ENCODE assay signal across 22 cellular contexts in the genomic region with DNA sequence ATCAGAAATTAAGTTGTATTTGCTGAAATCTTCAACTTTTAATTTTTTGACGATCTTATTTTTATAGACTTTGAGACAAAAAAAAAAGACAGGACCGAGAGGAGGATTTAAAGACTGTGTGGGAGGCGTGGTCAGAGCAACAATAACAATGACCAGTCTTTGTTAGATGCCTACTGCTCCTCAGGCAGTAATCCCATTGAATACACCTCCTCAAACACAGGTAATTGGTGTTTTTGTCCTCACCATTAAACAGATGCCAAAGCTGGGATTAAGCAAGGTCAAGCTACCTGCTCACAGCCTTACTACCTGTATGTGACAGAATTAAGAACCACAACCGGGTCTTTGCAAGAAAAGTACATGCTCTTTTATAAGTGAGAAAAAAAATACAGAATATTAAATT.
"Had no signal": no experiment of that assay in that cellular context is flagged by ENCODE, and none has a peak within 500 bp of the region (broad histone marks: within the 10 kb centered on the region; RNA-seq: fewer than 3 reads in every experiment).

No MANE protein-coding gene starts in this region.

- H3K27me3 Mint-ChIP-seq: activated CD4-positive, alpha-beta T cell treated with anti-CD3 and anti-CD28 coated beads, Interleukin-2, amount 10 ng/mL, durations not matched to agents 24 days and 14 days; activated naive CD8-positive, alpha-beta T cell treated with anti-CD3 and anti-CD28 coated beads, Interleukin-2, amount 10 ng/mL, durations not matched to agents 7 days and 5 days; activated T-cell treated with anti-CD3 and anti-CD28 coated beads, Interleukin-2, amount 50 U/mL, for 24 hours; dendritic cell treated with granulocyte-macrophage colony-stimulating factor and Interleukin-4, amounts not matched to agents 40 ng/mL and 50 ng/mL, for 4 days; stimulated activated naive CD8-positive, alpha-beta T cell treated with anti-CD3 and anti-CD28 coated beads, Interleukin-15, Interleukin-2, amounts not matched to agents 100 ng/mL and 50 ng/mL, for 24 hours had no signal

- H3K4me1 ChIP-seq: esophagus squamous epithelium, heart right ventricle, left ventricle myocardium inferior, prostate gland, right atrium auricular region, transverse colon, uterus had no signal

- H3K27ac Mint-ChIP-seq: activated CD4-positive, alpha-beta T cell treated with anti-CD3 and anti-CD28 coated beads, Interleukin-2, amount 10 ng/mL, durations not matched to agents 24 days and 14 days; activated CD8-positive, alpha-beta T cell treated with anti-CD3 and anti-CD28 coated beads, Interleukin-2, amount 10 ng/mL, durations not matched to agents 7 days and 5 days; activated naive CD8-positive, alpha-beta T cell treated with anti-CD3 and anti-CD28 coated beads, Interleukin-2, amount 10 ng/mL, durations not matched to agents 7 days and 5 days; activated T-cell treated with anti-CD3 and anti-CD28 coated beads, Interleukin-2, amount 50 U/mL, for 24 hours; activated T-helper 2 cell treated with anti-CD3 and anti-CD28 coated beads, Interferon-gamma antibody, Interleukin-2, Interleukin-4, amounts not matched to agents 10 μg/mL and 5 μg/mL and 100 μg/mL, durations not matched to agents 14 hours and 24 hours and 36 hours; dendritic cell treated with granulocyte-macrophage colony-stimulating factor and Interleukin-4, amounts not matched to agents 40 ng/mL and 50 ng/mL, for 4 days; stimulated activated naive CD8-positive, alpha-beta T cell treated with anti-CD3 and anti-CD28 coated beads, Interleukin-15, Interleukin-2, amounts not matched to agents 100 ng/mL and 50 ng/mL, for 24 hours had no signal

- ATAC-seq: activated CD8-positive, alpha-beta T cell treated with anti-CD3 and anti-CD28 coated beads, Interleukin-2, amount 10 ng/mL, durations not matched to agents 7 days and 5 days; heart right ventricle; mucosa of descending colon had no signal

- H3K4me1 Mint-ChIP-seq: activated CD4-positive, alpha-beta T cell treated with anti-CD3 and anti-CD28 coated beads, Interleukin-2, amount 10 ng/mL, durations not matched to agents 24 days and 14 days; activated naive CD8-positive, alpha-beta T cell treated with anti-CD3 and anti-CD28 coated beads, Interleukin-2, amount 10 ng/mL, durations not matched to agents 7 days and 5 days; naive B cell had no signal

- H3K27me3 ChIP-seq: cardiac muscle cell, esophagus squamous epithelium, heart right ventricle, right atrium auricular region, transverse colon, uterus had no signal

- H3K36me3 ChIP-seq: cardiac muscle cell, esophagus squamous epithelium, heart right ventricle, left ventricle myocardium inferior, prostate gland, right atrium auricular region, transverse colon, uterus had no signal

- H3K36me3 Mint-ChIP-seq: activated naive CD8-positive, alpha-beta T cell treated with anti-CD3 and anti-CD28 coated beads, Interleukin-2, amount 10 ng/mL, durations not matched to agents 7 days and 5 days; naive B cell had no signal

- H3K4me3 Mint-ChIP-seq: activated CD4-positive, alpha-beta T cell treated with anti-CD3 and anti-CD28 coated beads, Interleukin-2, amount 10 ng/mL, durations not matched to agents 24 days and 14 days; activated CD8-positive, alpha-beta T cell treated with anti-CD3 and anti-CD28 coated beads, Interleukin-2, amount 10 ng/mL, durations not matched to agents 7 days and 5 days; activated naive CD8-positive, alpha-beta T cell treated with anti-CD3 and anti-CD28 coated beads, Interleukin-2, amount 10 ng/mL, durations not matched to agents 7 days and 5 days; activated T-cell treated with anti-CD3 and anti-CD28 coated beads, Interleukin-2, amount 50 U/mL, for 24 hours; dendritic cell treated with granulocyte-macrophage colony-stimulating factor and Interleukin-4, amounts not matched to agents 40 ng/mL and 50 ng/mL, for 4 days; naive B cell; neural crest cell; stimulated activated naive CD8-positive, alpha-beta T cell treated with anti-CD3 and anti-CD28 coated beads, Interleukin-15, Interleukin-2, amounts not matched to agents 100 ng/mL and 50 ng/mL, for 24 hours had no signal

- H3K4me3 ChIP-seq: cardiac muscle cell, esophagus squamous epithelium, heart right ventricle, left ventricle myocardium inferior, mucosa of descending colon, prostate gland, right atrium auricular region, transverse colon, uterus had no signal

- H3K9me3 Mint-ChIP-seq: activated CD4-positive, alpha-beta T cell treated with anti-CD3 and anti-CD28 coated beads, Interleukin-2, amount 10 ng/mL, durations not matched to agents 24 days and 14 days; activated naive CD8-positive, alpha-beta T cell treated with anti-CD3 and anti-CD28 coated beads, Interleukin-2, amount 10 ng/mL, durations not matched to agents 7 days and 5 days; activated T-cell treated with anti-CD3 and anti-CD28 coated beads, Interleukin-2, amount 50 U/mL, for 24 hours; activated T-helper 2 cell treated with anti-CD3 and anti-CD28 coated beads, Interferon-gamma antibody, Interleukin-2, Interleukin-4, amounts not matched to agents 10 μg/mL and 5 μg/mL and 100 μg/mL, durations not matched to agents 14 hours and 24 hours and 36 hours; neural crest cell; stimulated activated naive CD8-positive, alpha-beta T cell treated with anti-CD3 and anti-CD28 coated beads, Interleukin-15, Interleukin-2, amounts not matched to agents 100 ng/mL and 50 ng/mL, for 24 hours had no signal

- H3K9me3 ChIP-seq: esophagus squamous epithelium, mucosa of descending colon, prostate gland, right atrium auricular region, transverse colon, uterus had no signal

- DNase-seq: activated CD4-positive, alpha-beta T cell treated with anti-CD3 and anti-CD28 coated beads, Interleukin-2, amount 10 ng/mL, durations not matched to agents 24 days and 14 days; activated CD8-positive, alpha-beta T cell treated with anti-CD3 and anti-CD28 coated beads, Interleukin-2, amount 10 ng/mL, durations not matched to agents 7 days and 5 days; activated naive CD4-positive, alpha-beta T cell treated with Interleukin-2 at 50 U/mL for 16 hours; activated naive CD8-positive, alpha-beta T cell treated with anti-CD3 and anti-CD28 coated beads, Interleukin-2, amount 10 ng/mL, durations not matched to agents 7 days and 5 days; activated T-cell treated with anti-CD3 and anti-CD28 coated beads, Interleukin-2, amount 50 U/mL, for 24 hours; amygdala; effector memory CD4-positive, alpha-beta T cell; esophagus squamous epithelium; heart right ventricle; kidney glomerular epithelial cell; left ventricle myocardium inferior; mucosa of descending colon; naive B cell; transverse colon; uterus had no signal

- H3K27ac ChIP-seq: cardiac muscle cell, esophagus squamous epithelium, heart right ventricle, left ventricle myocardium inferior, prostate gland, right atrium auricular region, transverse colon, uterus had no signal
